ENCODE assay signal across 21 cellular contexts in genomic region chr20:45552456-45552855, GRCh38. TPM values are rescaled to one million over a fixed set of nuclear protein-coding genes. Genes with fewer than 3 reads are reported as not detected.
"Had no signal": no experiment of that assay in that cellular context is flagged by ENCODE, and none has a peak within 500 bp of the region (broad histone marks: within the 10 kb centered on the region; RNA-seq: fewer than 3 reads in every experiment).

No MANE protein-coding gene starts in this region.

- H3K27ac ChIP-seq: heart left ventricle, neural progenitor cell, ovary, right atrium auricular region, sigmoid colon, skin epidermis, stomach, thoracic aorta had no signal

- H3K27me3 ChIP-seq: neural progenitor cell, ovary, right atrium auricular region, sigmoid colon, transverse colon had no signal

- FAIRE-seq: endometrium, frontal cortex, islet of Langerhans had no signal

- H3K4me2 ChIP-seq: neural progenitor cell had no signal

- H3K4me1 ChIP-seq: heart left ventricle, neural progenitor cell, right atrium auricular region, sigmoid colon, stomach had no signal

- H3K9me3 ChIP-seq: ovary, right atrium auricular region, sigmoid colon, stomach, transverse colon had no signal

- H3K4me3 ChIP-seq: heart left ventricle, neural progenitor cell, ovary, right atrium auricular region, sigmoid colon, skin epidermis, stomach, thoracic aorta, transverse colon had no signal

- H3K9ac ChIP-seq: neural progenitor cell had no signal

- DNase-seq: effector memory CD4-positive, alpha-beta T cell; heart left ventricle; hypothalamus; kidney glomerular epithelial cell; mammary epithelial cell; nucleus accumbens; ovary; sigmoid colon; stimulated activated CD4-positive, alpha-beta T cell treated with anti-CD3 and anti-CD28 coated beads, Interleukin-12 subunit alpha, Interleukin-12 subunit beta, amount 100 ng/mL, for 4 hours; stimulated activated naive CD4-positive, alpha-beta T cell; stomach; substantia nigra; transverse colon had no signal

- H2AFZ ChIP-seq: neural progenitor cell had no signal

- H3K36me3 ChIP-seq: heart left ventricle, neural progenitor cell, ovary, right atrium auricular region, sigmoid colon, stomach, thoracic aorta, transverse colon had no signal

RNA-seq across cellular contexts. Expression of gene EPPIN, which starts 5.3 kb away (rescaled TPM):
- polyA plus RNA-seq: fibroblast of lung, heart left ventricle, mammary epithelial cell, sigmoid colon, stomach had no signal

RNA-seq across cellular contexts. Expression of gene WFDC6, which starts 13.2 kb away (rescaled TPM):
- polyA plus RNA-seq: fibroblast of lung, heart left ventricle, mammary epithelial cell, ovary, sigmoid colon, stomach had no signal

RNA-seq across cellular contexts. Expression of gene WFDC8, which starts 26.6 kb away (rescaled TPM):
- polyA plus RNA-seq: fibroblast of lung, heart left ventricle, mammary epithelial cell, ovary, sigmoid colon, stomach had no signal

RNA-seq across cellular contexts. Expression of gene SPINT3, which starts 37.0 kb away (rescaled TPM):
- polyA plus RNA-seq: fibroblast of lung, heart left ventricle, mammary epithelial cell, ovary, sigmoid colon, stomach had no signal
